ENCODE assay signal across 13 cellular contexts in the genomic region with DNA sequence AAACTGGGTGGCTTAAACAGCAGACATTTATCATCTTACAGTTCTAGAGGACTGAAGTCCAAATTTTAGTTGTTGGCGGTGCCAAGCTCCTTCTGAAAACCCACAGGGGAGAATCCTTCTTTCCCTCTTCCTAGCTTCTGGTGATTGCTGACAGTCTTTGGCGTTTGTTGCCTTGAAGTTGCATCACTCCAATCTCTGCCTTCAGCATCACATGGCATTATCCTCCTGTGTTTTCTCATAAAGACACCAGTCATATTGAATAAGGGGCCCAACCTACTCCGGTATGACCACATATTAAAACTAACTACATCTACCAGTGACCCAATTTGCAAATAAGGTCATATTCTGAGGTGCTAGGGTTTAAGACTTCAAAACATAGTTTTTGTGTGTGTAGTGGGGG.
"Had no signal": no experiment of that assay in that cellular context is flagged by ENCODE, and none has a peak within 500 bp of the region (broad histone marks: within the 10 kb centered on the region; RNA-seq: fewer than 3 reads in every experiment).

No MANE protein-coding gene starts in this region.

- H3K4me3 ChIP-seq: psoas muscle, sigmoid colon, SK-N-MC had no signal

- H3K27me3 ChIP-seq: sigmoid colon had no signal

- H3K27me3 Mint-ChIP-seq: activated T-helper 17 cell treated with anti-CD3 and anti-CD28 coated beads, Interleukin-2, amount 50 U/mL, for 72 hours had no signal

- ATAC-seq: activated T-helper 17 cell treated with anti-CD3 and anti-CD28 coated beads, Interleukin-2, amount 50 U/mL, for 72 hours; esophagus mucosa had no signal

- H3K9me3 ChIP-seq: psoas muscle, sigmoid colon had no signal

- DNase-seq: activated CD4-positive, alpha-beta T cell treated with anti-CD3 and anti-CD28 coated beads for 1 hour; activated CD4-positive, alpha-beta T cell treated with anti-CD3 and anti-CD28 coated beads, Interleukin-2, amount 50 U/mL, for 4 hours; activated naive CD4-positive, alpha-beta T cell treated with Interleukin-2 at 50 U/mL for 16 hours; activated T-cell treated with anti-CD3 and anti-CD28 coated beads for 4 hours; nephron progenitor cell; psoas muscle; sigmoid colon; stimulated activated CD4-positive, alpha-beta T cell treated with anti-CD3 and anti-CD28 coated beads, Interleukin-2, amount 100 ng/mL, for 24 hours; T-helper 1 cell; T1000 had no signal

- H3K4me3 Mint-ChIP-seq: activated T-helper 17 cell treated with anti-CD3 and anti-CD28 coated beads, Interleukin-2, amount 50 U/mL, for 72 hours had no signal

- H3K36me3 ChIP-seq: sigmoid colon had no signal

- H3K27ac ChIP-seq: psoas muscle, SK-N-MC had no signal

- H3K4me1 Mint-ChIP-seq: activated T-helper 17 cell treated with anti-CD3 and anti-CD28 coated beads, Interleukin-2, amount 50 U/mL, for 72 hours had no signal

- H3K27ac Mint-ChIP-seq: activated T-helper 17 cell treated with anti-CD3 and anti-CD28 coated beads, Interleukin-2, amount 50 U/mL, for 72 hours; nephron progenitor cell had no signal
